Comparison of ENCODE assay signal across 27 cellular contexts in the genomic region with DNA sequence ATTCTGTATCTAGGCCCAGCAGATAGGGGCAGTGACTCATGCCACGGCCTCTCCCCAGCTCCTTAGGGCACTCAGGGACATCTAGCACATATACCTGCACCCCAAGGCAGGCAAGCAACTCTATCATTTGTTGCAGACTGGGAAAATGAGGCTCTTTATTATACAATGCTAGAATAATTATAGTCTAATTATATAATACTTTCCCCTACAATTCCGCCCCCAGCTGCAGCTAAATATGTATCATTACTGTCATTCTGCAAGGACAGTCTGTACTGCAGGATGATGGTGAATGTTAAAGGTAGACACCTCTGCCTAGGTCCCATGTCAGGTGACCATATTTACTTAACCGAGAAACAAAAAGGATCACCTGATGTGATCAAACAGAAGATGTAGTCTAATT.
"Had no signal": no experiment of that assay in that cellular context is flagged by ENCODE, and none has a peak within 500 bp of the region (broad histone marks: within the 10 kb centered on the region; RNA-seq: fewer than 3 reads in every experiment).

No MANE protein-coding gene starts in this region.

- H3K36me3 ChIP-seq: heart right ventricle, lower lobe of right lung, neutrophil, right atrium auricular region, right lobe of liver, thyroid gland, transverse colon, upper lobe of right lung had no signal

- H2AFZ ChIP-seq: hepatocyte, parathyroid adenoma had no signal

- H3K27me3 ChIP-seq: heart right ventricle, hepatocyte, neutrophil, right atrium auricular region, right lobe of liver, testis, thyroid gland, transverse colon, upper lobe of right lung had no signal

- H3K4me3 ChIP-seq: heart right ventricle, hepatocyte, lower lobe of right lung, psoas muscle, right atrium auricular region, right lobe of liver, smooth muscle cell, testis, thyroid gland, transverse colon, upper lobe of right lung had no signal

- H3K79me2 ChIP-seq: hepatocyte, parathyroid adenoma had no signal

- H3K9ac ChIP-seq: parathyroid adenoma had no signal

- ATAC-seq: left lobe of liver; lower lobe of right lung; naive thymus-derived CD8-positive, alpha-beta T cell; right lobe of liver; stimulated activated memory B cell treated with anti-CD40 and anti-IgM and Interleukin-4, amounts not matched to agents 10 μg/mL and 1 μg/mL and 100 μg/mL, for 72 hours; stimulated activated naive CD8-positive, alpha-beta T cell treated with anti-CD3 and anti-CD28 coated beads, Interleukin-15, amount 100 ng/mL, for 72 hours; upper lobe of right lung had no signal

- H3K9me3 ChIP-seq: heart right ventricle, lower lobe of right lung, neutrophil, psoas muscle, right atrium auricular region, right lobe of liver, testis, thyroid gland, transverse colon, upper lobe of right lung had no signal

- H3K4me2 ChIP-seq: hepatocyte, smooth muscle cell had no signal

- H3K27ac ChIP-seq: heart right ventricle, hepatocyte, lower lobe of right lung, neutrophil, parathyroid adenoma, psoas muscle, right lobe of liver, testis, thyroid gland, transverse colon, upper lobe of right lung had no signal

- H3K4me1 ChIP-seq: lower lobe of right lung, parathyroid adenoma, psoas muscle, right lobe of liver, testis, upper lobe of right lung had no signal

- DNase-seq: heart right ventricle; islet precursor cell; lower lobe of right lung; mammary epithelial cell; mesenchymal stem cell; naive thymus-derived CD8-positive, alpha-beta T cell; occipital lobe; psoas muscle; right lobe of liver; stimulated activated CD4-positive, alpha-beta T cell treated with anti-CD3 and anti-CD28 coated beads, Interleukin-1b, Interleukin-23, amount 100 ng/mL, for 48 hours; stimulated activated CD4-positive, alpha-beta T cell treated with anti-CD3 and anti-CD28 coated beads, Interleukin-2, amount 100 ng/mL, for 48 hours; stimulated activated CD4-positive, alpha-beta T cell treated with anti-CD3 and anti-CD28 coated beads, Interleukin-4, amount 100 ng/mL, for 4 hours; stimulated activated CD8-positive, alpha-beta memory T cell treated with anti-CD3 and anti-CD28 coated beads, Interleukin-4, amount 100 ng/mL, for 48 hours; stimulated activated naive CD4-positive, alpha-beta T cell treated with Interleukin-2 at 50 U/mL for 16 hours; stimulated activated naive CD8-positive, alpha-beta T cell treated with anti-CD3 and anti-CD28 coated beads, Interleukin-15, amount 100 ng/mL, for 72 hours; substantia nigra; testis; thyroid gland; transverse colon; upper lobe of right lung had no signal
